Comparison of ENCODE assay signal across 23 cellular contexts in genomic region chr14:28901631-28902030, GRCh38.
"Had no signal": no experiment of that assay in that cellular context is flagged by ENCODE, and none has a peak within 500 bp of the region (broad histone marks: within the 10 kb centered on the region; RNA-seq: fewer than 3 reads in every experiment).

No MANE protein-coding gene starts in this region.

- H3K4me3 Mint-ChIP-seq: dendritic cell treated with granulocyte-macrophage colony-stimulating factor and Interleukin-4, amounts not matched to agents 40 ng/mL and 50 ng/mL, for 4 days; naive thymus-derived CD4-positive, alpha-beta T cell; nephron; neural progenitor cell; stimulated activated naive B cell treated with anti-CD40 and anti-IgM and Interleukin-4, amounts not matched to agents 10 μg/mL and 1 μg/mL and 100 μg/mL, for 72 hours; stimulated activated naive CD8-positive, alpha-beta T cell treated with anti-CD3 and anti-CD28 coated beads, Interleukin-15, Interleukin-2, amounts not matched to agents 100 ng/mL and 50 ng/mL, for 24 hours had no signal

- H3K36me3 Mint-ChIP-seq: naive thymus-derived CD4-positive, alpha-beta T cell; neural progenitor cell; stimulated activated naive B cell treated with anti-CD40 and anti-IgM and Interleukin-4, amounts not matched to agents 10 μg/mL and 1 μg/mL and 100 μg/mL, for 72 hours had no signal

- H3K27me3 Mint-ChIP-seq: dendritic cell treated with granulocyte-macrophage colony-stimulating factor and Interleukin-4, amounts not matched to agents 40 ng/mL and 50 ng/mL, for 4 days; naive thymus-derived CD4-positive, alpha-beta T cell; stimulated activated naive B cell treated with anti-CD40 and anti-IgM and Interleukin-4, amounts not matched to agents 10 μg/mL and 1 μg/mL and 100 μg/mL, for 72 hours; stimulated activated naive CD8-positive, alpha-beta T cell treated with anti-CD3 and anti-CD28 coated beads, Interleukin-15, Interleukin-2, amounts not matched to agents 100 ng/mL and 50 ng/mL, for 24 hours had no signal

- H3K9me3 Mint-ChIP-seq: dendritic cell treated with granulocyte-macrophage colony-stimulating factor and Interleukin-4, amounts not matched to agents 40 ng/mL and 50 ng/mL, for 4 days; nephron; neural progenitor cell; stimulated activated naive B cell treated with anti-CD40 and anti-IgM and Interleukin-4, amounts not matched to agents 10 μg/mL and 1 μg/mL and 100 μg/mL, for 72 hours had no signal

- H3K27ac Mint-ChIP-seq: dendritic cell treated with granulocyte-macrophage colony-stimulating factor and Interleukin-4, amounts not matched to agents 40 ng/mL and 50 ng/mL, for 4 days; naive thymus-derived CD4-positive, alpha-beta T cell; nephron; neural progenitor cell; progenitor cell of endocrine pancreas; stimulated activated naive B cell treated with anti-CD40 and anti-IgM and Interleukin-4, amounts not matched to agents 10 μg/mL and 1 μg/mL and 100 μg/mL, for 72 hours; stimulated activated naive CD8-positive, alpha-beta T cell treated with anti-CD3 and anti-CD28 coated beads, Interleukin-15, Interleukin-2, amounts not matched to agents 100 ng/mL and 50 ng/mL, for 24 hours had no signal

- H3K4me1 Mint-ChIP-seq: naive thymus-derived CD4-positive, alpha-beta T cell; nephron; neural progenitor cell; stimulated activated naive B cell treated with anti-CD40 and anti-IgM and Interleukin-4, amounts not matched to agents 10 μg/mL and 1 μg/mL and 100 μg/mL, for 72 hours had no signal

- DNase-seq: colonic mucosa; effector memory CD4-positive, alpha-beta T cell; foreskin keratinocyte; glutamatergic neuron; heart right ventricle; hippocampal formation; kidney; left cardiac atrium; left lung; mesenchymal stem cell; midbrain; naive thymus-derived CD4-positive, alpha-beta T cell; right lobe of liver; small intestine; stimulated activated CD4-positive, alpha-beta T cell treated with anti-CD3 and anti-CD28 coated beads, Interleukin-15, amount 100 ng/mL, for 24 hours; stimulated activated CD4-positive, alpha-beta T cell treated with anti-CD3 and anti-CD28 coated beads, Interleukin-2, amount 100 ng/mL, for 48 hours; stimulated activated naive B cell treated with anti-CD40 and anti-IgM and Interleukin-4, amounts not matched to agents 10 μg/mL and 1 μg/mL and 100 μg/mL, for 72 hours; transverse colon had no signal
